ENCODE assay signal across 7 cellular contexts in genomic region chr11:77018396-77018924, GRCh38. TPM values are rescaled to one million over a fixed set of nuclear protein-coding genes. Genes with fewer than 3 reads are reported as not detected.
"Had no signal": no experiment of that assay in that cellular context is flagged by ENCODE, and none has a peak within 500 bp of the region (broad histone marks: within the 10 kb centered on the region; RNA-seq: fewer than 3 reads in every experiment).

No MANE protein-coding gene starts in this region.

RNA-seq across cellular contexts. Expression of gene B3GNT6, which starts 15.7 kb away (rescaled TPM):
- total RNA-seq: LHCN-M2, MCF 10A, OCI-LY7, Right ventricle myocardium inferior, RPMI7951, SJCRH30 had no signal
- polyA plus RNA-seq: IgD-negative memory B cell had no signal
